28 cellular contexts compared by ENCODE assay signal in genomic region chr1:25948641-25949040, GRCh38.
"Had no signal": no experiment of that assay in that cellular context is flagged by ENCODE, and none has a peak within 500 bp of the region (broad histone marks: within the 10 kb centered on the region; RNA-seq: fewer than 3 reads in every experiment).

No MANE protein-coding gene starts in this region.

- H3K27me3 ChIP-seq: neutrophil, pancreas, right lobe of liver, sigmoid colon, stomach, thyroid gland, tibial nerve, upper lobe of right lung, vagina had no signal

- H3K4me1 ChIP-seq: pancreas, psoas muscle, right lobe of liver, thyroid gland, tibial nerve, upper lobe of right lung, vagina had no signal

- H3K27ac Mint-ChIP-seq: naive thymus-derived CD8-positive, alpha-beta T cell; natural killer cell treated with Interleukin-12 subunit alpha and Interleukin-12 subunit beta and Interleukin-15 and Interleukin-18, amount 100 ng/mL, for 72 hours; nephron progenitor cell; progenitor cell of endocrine pancreas; stimulated activated effector memory CD8-positive, alpha-beta T cell treated with anti-CD3 and anti-CD28 coated beads, Interleukin-12 subunit alpha, Interleukin-12 subunit beta, amount 100 ng/mL, for 72 hours; stimulated activated naive B cell treated with anti-CD40 and anti-IgM and Interleukin-4, amounts not matched to agents 10 μg/mL and 1 μg/mL and 100 μg/mL, for 72 hours; stimulated activated naive CD8-positive, alpha-beta T cell treated with anti-CD3 and anti-CD28 coated beads, Interleukin-15, Interleukin-2, amounts not matched to agents 100 ng/mL and 50 ng/mL, for 24 hours; type B pancreatic cell had no signal

- H3K9me3 Mint-ChIP-seq: natural killer cell treated with Interleukin-12 subunit alpha and Interleukin-12 subunit beta and Interleukin-15 and Interleukin-18, amount 100 ng/mL, for 72 hours; type B pancreatic cell had no signal

- ATAC-seq: naive thymus-derived CD8-positive, alpha-beta T cell; natural killer cell treated with Interleukin-12 subunit alpha and Interleukin-12 subunit beta and Interleukin-15 and Interleukin-18, amount 100 ng/mL, for 72 hours; pancreas; psoas muscle; right cardiac atrium; right lobe of liver; stimulated activated effector memory CD8-positive, alpha-beta T cell treated with anti-CD3 and anti-CD28 coated beads, Interleukin-12 subunit alpha, Interleukin-12 subunit beta, amount 100 ng/mL, for 72 hours; stimulated activated naive B cell treated with anti-CD40 and anti-IgM and Interleukin-4, amounts not matched to agents 10 μg/mL and 1 μg/mL and 100 μg/mL, for 72 hours; upper lobe of right lung had no signal

- H3K4me3 Mint-ChIP-seq: naive thymus-derived CD8-positive, alpha-beta T cell; natural killer cell treated with Interleukin-12 subunit alpha and Interleukin-12 subunit beta and Interleukin-15 and Interleukin-18, amount 100 ng/mL, for 72 hours; nephron progenitor cell; neural crest cell; stimulated activated effector memory CD8-positive, alpha-beta T cell treated with anti-CD3 and anti-CD28 coated beads, Interleukin-12 subunit alpha, Interleukin-12 subunit beta, amount 100 ng/mL, for 72 hours; stimulated activated naive B cell treated with anti-CD40 and anti-IgM and Interleukin-4, amounts not matched to agents 10 μg/mL and 1 μg/mL and 100 μg/mL, for 72 hours; stimulated activated naive CD8-positive, alpha-beta T cell treated with anti-CD3 and anti-CD28 coated beads, Interleukin-15, Interleukin-2, amounts not matched to agents 100 ng/mL and 50 ng/mL, for 24 hours; type B pancreatic cell had no signal

- H3K4me3 ChIP-seq: pancreas, psoas muscle, right lobe of liver, sigmoid colon, stomach, thoracic aorta, thyroid gland, tibial nerve, upper lobe of right lung, vagina had no signal

- H3K36me3 Mint-ChIP-seq: type B pancreatic cell had no signal

- FAIRE-seq: pancreas, small intestine had no signal

- H3K9me3 ChIP-seq: neutrophil, pancreas, psoas muscle, right lobe of liver, thyroid gland, upper lobe of right lung, vagina had no signal

- H3K27ac ChIP-seq: neutrophil, pancreas, psoas muscle, right lobe of liver, sigmoid colon, stomach, thoracic aorta, thyroid gland, tibial nerve, upper lobe of right lung, vagina had no signal

- DNase-seq: naive thymus-derived CD8-positive, alpha-beta T cell; nephron progenitor cell; nucleus accumbens; pancreas; psoas muscle; right cardiac atrium; right lobe of liver; sigmoid colon; small intestine; stimulated activated CD4-positive, alpha-beta T cell treated with anti-CD3 and anti-CD28 coated beads, Interleukin-15, amount 100 ng/mL, for 24 hours; stimulated activated CD4-positive, alpha-beta T cell treated with anti-CD3 and anti-CD28 coated beads, Interleukin-2, amount 100 ng/mL, for 24 hours; stimulated activated CD4-positive, alpha-beta T cell treated with anti-CD3 and anti-CD28 coated beads, Interleukin-2, amount 100 ng/mL, for 48 hours; stimulated activated CD4-positive, alpha-beta T cell treated with anti-CD3 and anti-CD28 coated beads, Interleukin-4, amount 100 ng/mL, for 24 hours; stimulated activated naive B cell treated with anti-CD40 and anti-IgM and Interleukin-4, amounts not matched to agents 10 μg/mL and 1 μg/mL and 100 μg/mL, for 72 hours; stimulated activated naive CD4-positive, alpha-beta T cell treated with Interleukin-2 at 50 U/mL for 16 hours; stomach; thyroid gland had no signal

- H3K27me3 Mint-ChIP-seq: naive thymus-derived CD8-positive, alpha-beta T cell; natural killer cell treated with Interleukin-12 subunit alpha and Interleukin-12 subunit beta and Interleukin-15 and Interleukin-18, amount 100 ng/mL, for 72 hours; progenitor cell of endocrine pancreas; stimulated activated naive B cell treated with anti-CD40 and anti-IgM and Interleukin-4, amounts not matched to agents 10 μg/mL and 1 μg/mL and 100 μg/mL, for 72 hours; stimulated activated naive CD8-positive, alpha-beta T cell treated with anti-CD3 and anti-CD28 coated beads, Interleukin-15, Interleukin-2, amounts not matched to agents 100 ng/mL and 50 ng/mL, for 24 hours; type B pancreatic cell had no signal

- H3K36me3 ChIP-seq: neutrophil, pancreas, right lobe of liver, sigmoid colon, stomach, thoracic aorta, thyroid gland, tibial nerve, upper lobe of right lung, vagina had no signal

- H3K4me1 Mint-ChIP-seq: nephron progenitor cell; stimulated activated naive B cell treated with anti-CD40 and anti-IgM and Interleukin-4, amounts not matched to agents 10 μg/mL and 1 μg/mL and 100 μg/mL, for 72 hours had no signal
